ENCODE assay signal across 7 cellular contexts in genomic region chr16:49534901-49535300, GRCh38.
"Had no signal": no experiment of that assay in that cellular context is flagged by ENCODE, and none has a peak within 500 bp of the region (broad histone marks: within the 10 kb centered on the region; RNA-seq: fewer than 3 reads in every experiment).

No MANE protein-coding gene starts in this region.

- H3K9me3 ChIP-seq: HAP-1 had no signal

- H3K4me2 ChIP-seq: GM23338 had no signal

- H3K36me3 ChIP-seq: HAP-1 had no signal

- ATAC-seq: GM23338, HCT116, K562 had no signal

- H3K27ac Mint-ChIP-seq: GM23338, HFFc6 had no signal

- H3K4me3 ChIP-seq: GM23338, HAP-1, K562 had no signal

- H3K4me3 Mint-ChIP-seq: GM23338, HFFc6 had no signal

- H3K4me1 ChIP-seq: HAP-1 had no signal

- H3K9me3 Mint-ChIP-seq: GM23338 had no signal

- H2AFZ ChIP-seq: GM23338 had no signal

- DNase-seq: H7, HFFc6, IMR-90 had no signal
